2 cellular contexts compared by ENCODE assay signal in the genomic region with DNA sequence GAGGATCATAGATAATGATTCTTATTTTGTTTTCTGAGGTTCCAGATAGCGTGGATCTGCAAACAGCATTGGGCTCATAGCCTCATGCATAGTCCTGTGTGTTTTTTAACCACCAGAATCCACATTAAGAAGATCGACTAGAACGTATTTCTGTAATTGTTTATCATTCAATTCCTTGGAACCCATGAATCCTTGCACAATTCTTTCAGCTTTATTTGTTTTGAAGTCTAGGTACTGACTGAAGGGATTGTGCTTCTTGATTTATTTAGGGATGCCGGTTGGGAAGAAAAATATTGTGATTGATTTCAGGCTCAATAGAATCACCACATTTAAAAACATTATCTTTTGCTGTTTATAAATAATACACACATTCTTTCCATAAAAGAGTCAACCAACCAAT.
TF ChIP-seq lines count a peak whose summit lies in the region.

No MANE protein-coding gene starts in this region.

TF ChIP-seq in GM23338, 12 proteins besides CTCF, POLR2A, EP300 and RAD21 (continues in another document):
- TF ChIP-seq, protein P1, sequence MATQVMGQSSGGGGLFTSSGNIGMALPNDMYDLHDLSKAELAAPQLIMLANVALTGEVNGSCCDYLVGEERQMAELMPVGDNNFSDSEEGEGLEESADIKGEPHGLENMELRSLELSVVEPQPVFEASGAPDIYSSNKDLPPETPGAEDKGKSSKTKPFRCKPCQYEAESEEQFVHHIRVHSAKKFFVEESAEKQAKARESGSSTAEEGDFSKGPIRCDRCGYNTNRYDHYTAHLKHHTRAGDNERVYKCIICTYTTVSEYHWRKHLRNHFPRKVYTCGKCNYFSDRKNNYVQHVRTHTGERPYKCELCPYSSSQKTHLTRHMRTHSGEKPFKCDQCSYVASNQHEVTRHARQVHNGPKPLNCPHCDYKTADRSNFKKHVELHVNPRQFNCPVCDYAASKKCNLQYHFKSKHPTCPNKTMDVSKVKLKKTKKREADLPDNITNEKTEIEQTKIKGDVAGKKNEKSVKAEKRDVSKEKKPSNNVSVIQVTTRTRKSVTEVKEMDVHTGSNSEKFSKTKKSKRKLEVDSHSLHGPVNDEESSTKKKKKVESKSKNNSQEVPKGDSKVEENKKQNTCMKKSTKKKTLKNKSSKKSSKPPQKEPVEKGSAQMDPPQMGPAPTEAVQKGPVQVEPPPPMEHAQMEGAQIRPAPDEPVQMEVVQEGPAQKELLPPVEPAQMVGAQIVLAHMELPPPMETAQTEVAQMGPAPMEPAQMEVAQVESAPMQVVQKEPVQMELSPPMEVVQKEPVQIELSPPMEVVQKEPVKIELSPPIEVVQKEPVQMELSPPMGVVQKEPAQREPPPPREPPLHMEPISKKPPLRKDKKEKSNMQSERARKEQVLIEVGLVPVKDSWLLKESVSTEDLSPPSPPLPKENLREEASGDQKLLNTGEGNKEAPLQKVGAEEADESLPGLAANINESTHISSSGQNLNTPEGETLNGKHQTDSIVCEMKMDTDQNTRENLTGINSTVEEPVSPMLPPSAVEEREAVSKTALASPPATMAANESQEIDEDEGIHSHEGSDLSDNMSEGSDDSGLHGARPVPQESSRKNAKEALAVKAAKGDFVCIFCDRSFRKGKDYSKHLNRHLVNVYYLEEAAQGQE (IDR thresholded peaks at IDR 0.05; ENCODE audit: unreplicated experiment) = no peak
- TF ChIP-seq EZH2phosphoT487 (IDR thresholded peaks at IDR 0.05; ENCODE audit: unreplicated experiment) (no peak), ZNF331 (CRISPR knock-in tag; IDR thresholded peaks at IDR 0.05; ENCODE audit: low read depth) (no peak), ZNF114 (CRISPR knock-in tag; IDR thresholded peaks at IDR 0.05) (no peak), STAT1 (IDR thresholded peaks at IDR 0.05; ENCODE audit: unreplicated experiment) (no peak), EZH2 (IDR thresholded peaks at IDR 0.05; ENCODE audit: low read depth, unreplicated experiment) (no peak), JUNB (IDR thresholded peaks at IDR 0.05; ENCODE audit: unreplicated experiment) (no peak), CREB1 (CRISPR knock-in tag; IDR thresholded peaks at IDR 0.05; ENCODE audit: low read depth) (no peak), NANOG (IDR thresholded peaks at IDR 0.05; ENCODE audit: borderline replicate concordance) (no peak)
- TF ChIP-seq, protein P2, sequence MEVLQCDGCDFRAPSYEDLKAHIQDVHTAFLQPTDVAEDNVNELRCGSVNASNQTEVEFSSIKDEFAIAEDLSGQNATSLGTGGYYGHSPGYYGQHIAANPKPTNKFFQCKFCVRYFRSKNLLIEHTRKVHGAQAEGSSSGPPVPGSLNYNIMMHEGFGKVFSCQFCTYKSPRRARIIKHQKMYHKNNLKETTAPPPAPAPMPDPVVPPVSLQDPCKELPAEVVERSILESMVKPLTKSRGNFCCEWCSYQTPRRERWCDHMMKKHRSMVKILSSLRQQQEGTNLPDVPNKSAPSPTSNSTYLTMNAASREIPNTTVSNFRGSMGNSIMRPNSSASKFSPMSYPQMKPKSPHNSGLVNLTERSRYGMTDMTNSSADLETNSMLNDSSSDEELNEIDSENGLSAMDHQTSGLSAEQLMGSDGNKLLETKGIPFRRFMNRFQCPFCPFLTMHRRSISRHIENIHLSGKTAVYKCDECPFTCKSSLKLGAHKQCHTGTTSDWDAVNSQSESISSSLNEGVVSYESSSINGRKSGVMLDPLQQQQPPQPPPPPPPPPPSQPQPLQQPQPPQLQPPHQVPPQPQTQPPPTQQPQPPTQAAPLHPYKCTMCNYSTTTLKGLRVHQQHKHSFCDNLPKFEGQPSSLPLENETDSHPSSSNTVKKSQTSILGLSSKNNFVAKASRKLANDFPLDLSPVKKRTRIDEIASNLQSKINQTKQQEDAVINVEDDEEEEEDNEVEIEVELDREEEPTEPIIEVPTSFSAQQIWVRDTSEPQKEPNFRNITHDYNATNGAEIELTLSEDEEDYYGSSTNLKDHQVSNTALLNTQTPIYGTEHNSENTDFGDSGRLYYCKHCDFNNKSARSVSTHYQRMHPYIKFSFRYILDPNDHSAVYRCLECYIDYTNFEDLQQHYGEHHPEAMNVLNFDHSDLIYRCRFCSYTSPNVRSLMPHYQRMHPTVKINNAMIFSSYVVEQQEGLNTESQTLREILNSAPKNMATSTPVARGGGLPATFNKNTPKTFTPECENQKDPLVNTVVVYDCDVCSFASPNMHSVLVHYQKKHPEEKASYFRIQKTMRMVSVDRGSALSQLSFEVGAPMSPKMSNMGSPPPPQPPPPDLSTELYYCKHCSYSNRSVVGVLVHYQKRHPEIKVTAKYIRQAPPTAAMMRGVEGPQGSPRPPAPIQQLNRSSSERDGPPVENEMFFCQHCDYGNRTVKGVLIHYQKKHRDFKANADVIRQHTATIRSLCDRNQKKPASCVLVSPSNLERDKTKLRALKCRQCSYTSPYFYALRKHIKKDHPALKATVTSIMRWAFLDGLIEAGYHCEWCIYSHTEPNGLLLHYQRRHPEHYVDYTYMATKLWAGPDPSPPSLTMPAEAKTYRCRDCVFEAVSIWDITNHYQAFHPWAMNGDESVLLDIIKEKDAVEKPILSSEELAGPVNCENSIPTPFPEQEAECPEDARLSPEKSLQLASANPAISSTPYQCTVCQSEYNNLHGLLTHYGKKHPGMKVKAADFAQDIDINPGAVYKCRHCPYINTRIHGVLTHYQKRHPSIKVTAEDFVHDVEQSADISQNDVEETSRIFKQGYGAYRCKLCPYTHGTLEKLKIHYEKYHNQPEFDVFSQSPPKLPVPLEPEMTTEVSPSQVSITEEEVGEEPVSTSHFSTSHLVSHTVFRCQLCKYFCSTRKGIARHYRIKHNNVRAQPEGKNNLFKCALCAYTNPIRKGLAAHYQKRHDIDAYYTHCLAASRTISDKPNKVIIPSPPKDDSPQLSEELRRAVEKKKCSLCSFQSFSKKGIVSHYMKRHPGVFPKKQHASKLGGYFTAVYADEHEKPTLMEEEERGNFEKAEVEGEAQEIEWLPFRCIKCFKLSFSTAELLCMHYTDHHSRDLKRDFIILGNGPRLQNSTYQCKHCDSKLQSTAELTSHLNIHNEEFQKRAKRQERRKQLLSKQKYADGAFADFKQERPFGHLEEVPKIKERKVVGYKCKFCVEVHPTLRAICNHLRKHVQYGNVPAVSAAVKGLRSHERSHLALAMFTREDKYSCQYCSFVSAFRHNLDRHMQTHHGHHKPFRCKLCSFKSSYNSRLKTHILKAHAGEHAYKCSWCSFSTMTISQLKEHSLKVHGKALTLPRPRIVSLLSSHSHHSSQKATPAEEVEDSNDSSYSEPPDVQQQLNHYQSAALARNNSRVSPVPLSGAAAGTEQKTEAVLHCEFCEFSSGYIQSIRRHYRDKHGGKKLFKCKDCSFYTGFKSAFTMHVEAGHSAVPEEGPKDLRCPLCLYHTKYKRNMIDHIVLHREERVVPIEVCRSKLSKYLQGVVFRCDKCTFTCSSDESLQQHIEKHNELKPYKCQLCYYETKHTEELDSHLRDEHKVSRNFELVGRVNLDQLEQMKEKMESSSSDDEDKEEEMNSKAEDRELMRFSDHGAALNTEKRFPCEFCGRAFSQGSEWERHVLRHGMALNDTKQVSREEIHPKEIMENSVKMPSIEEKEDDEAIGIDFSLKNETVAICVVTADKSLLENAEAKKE (CRISPR knock-in tag; IDR thresholded peaks at IDR 0.05) = no peak

TF ChIP-seq in WTC11, 78 proteins besides CTCF, POLR2A, EP300 and RAD21 (continued from another document):
- TF ChIP-seq, protein P3, sequence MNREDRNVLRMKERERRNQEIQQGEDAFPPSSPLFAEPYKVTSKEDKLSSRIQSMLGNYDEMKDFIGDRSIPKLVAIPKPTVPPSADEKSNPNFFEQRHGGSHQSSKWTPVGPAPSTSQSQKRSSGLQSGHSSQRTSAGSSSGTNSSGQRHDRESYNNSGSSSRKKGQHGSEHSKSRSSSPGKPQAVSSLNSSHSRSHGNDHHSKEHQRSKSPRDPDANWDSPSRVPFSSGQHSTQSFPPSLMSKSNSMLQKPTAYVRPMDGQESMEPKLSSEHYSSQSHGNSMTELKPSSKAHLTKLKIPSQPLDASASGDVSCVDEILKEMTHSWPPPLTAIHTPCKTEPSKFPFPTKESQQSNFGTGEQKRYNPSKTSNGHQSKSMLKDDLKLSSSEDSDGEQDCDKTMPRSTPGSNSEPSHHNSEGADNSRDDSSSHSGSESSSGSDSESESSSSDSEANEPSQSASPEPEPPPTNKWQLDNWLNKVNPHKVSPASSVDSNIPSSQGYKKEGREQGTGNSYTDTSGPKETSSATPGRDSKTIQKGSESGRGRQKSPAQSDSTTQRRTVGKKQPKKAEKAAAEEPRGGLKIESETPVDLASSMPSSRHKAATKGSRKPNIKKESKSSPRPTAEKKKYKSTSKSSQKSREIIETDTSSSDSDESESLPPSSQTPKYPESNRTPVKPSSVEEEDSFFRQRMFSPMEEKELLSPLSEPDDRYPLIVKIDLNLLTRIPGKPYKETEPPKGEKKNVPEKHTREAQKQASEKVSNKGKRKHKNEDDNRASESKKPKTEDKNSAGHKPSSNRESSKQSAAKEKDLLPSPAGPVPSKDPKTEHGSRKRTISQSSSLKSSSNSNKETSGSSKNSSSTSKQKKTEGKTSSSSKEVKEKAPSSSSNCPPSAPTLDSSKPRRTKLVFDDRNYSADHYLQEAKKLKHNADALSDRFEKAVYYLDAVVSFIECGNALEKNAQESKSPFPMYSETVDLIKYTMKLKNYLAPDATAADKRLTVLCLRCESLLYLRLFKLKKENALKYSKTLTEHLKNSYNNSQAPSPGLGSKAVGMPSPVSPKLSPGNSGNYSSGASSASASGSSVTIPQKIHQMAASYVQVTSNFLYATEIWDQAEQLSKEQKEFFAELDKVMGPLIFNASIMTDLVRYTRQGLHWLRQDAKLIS (CRISPR knock-in tag; IDR thresholded peaks at IDR 0.05; ENCODE audit: borderline replicate concordance) = no peak
- TF ChIP-seq, protein P4, sequence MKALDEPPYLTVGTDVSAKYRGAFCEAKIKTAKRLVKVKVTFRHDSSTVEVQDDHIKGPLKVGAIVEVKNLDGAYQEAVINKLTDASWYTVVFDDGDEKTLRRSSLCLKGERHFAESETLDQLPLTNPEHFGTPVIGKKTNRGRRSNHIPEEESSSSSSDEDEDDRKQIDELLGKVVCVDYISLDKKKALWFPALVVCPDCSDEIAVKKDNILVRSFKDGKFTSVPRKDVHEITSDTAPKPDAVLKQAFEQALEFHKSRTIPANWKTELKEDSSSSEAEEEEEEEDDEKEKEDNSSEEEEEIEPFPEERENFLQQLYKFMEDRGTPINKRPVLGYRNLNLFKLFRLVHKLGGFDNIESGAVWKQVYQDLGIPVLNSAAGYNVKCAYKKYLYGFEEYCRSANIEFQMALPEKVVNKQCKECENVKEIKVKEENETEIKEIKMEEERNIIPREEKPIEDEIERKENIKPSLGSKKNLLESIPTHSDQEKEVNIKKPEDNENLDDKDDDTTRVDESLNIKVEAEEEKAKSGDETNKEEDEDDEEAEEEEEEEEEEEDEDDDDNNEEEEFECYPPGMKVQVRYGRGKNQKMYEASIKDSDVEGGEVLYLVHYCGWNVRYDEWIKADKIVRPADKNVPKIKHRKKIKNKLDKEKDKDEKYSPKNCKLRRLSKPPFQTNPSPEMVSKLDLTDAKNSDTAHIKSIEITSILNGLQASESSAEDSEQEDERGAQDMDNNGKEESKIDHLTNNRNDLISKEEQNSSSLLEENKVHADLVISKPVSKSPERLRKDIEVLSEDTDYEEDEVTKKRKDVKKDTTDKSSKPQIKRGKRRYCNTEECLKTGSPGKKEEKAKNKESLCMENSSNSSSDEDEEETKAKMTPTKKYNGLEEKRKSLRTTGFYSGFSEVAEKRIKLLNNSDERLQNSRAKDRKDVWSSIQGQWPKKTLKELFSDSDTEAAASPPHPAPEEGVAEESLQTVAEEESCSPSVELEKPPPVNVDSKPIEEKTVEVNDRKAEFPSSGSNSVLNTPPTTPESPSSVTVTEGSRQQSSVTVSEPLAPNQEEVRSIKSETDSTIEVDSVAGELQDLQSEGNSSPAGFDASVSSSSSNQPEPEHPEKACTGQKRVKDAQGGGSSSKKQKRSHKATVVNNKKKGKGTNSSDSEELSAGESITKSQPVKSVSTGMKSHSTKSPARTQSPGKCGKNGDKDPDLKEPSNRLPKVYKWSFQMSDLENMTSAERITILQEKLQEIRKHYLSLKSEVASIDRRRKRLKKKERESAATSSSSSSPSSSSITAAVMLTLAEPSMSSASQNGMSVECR (CRISPR knock-in tag; IDR thresholded peaks at IDR 0.05; ENCODE audit: borderline replicate concordance) = no peak
- TF ChIP-seq ATF1 (CRISPR knock-in tag; IDR thresholded peaks at IDR 0.05) (no peak), FOXP1 (CRISPR knock-in tag; IDR thresholded peaks at IDR 0.05; ENCODE audit: borderline replicate concordance) (no peak), ZNF121 (CRISPR knock-in tag; IDR thresholded peaks at IDR 0.05) (no peak), FOXK1 (CRISPR knock-in tag; IDR thresholded peaks at IDR 0.05) (no peak), OVOL2 (CRISPR knock-in tag; IDR thresholded peaks at IDR 0.05; ENCODE audit: borderline replicate concordance) (no peak)
- TF ChIP-seq, protein P5, sequence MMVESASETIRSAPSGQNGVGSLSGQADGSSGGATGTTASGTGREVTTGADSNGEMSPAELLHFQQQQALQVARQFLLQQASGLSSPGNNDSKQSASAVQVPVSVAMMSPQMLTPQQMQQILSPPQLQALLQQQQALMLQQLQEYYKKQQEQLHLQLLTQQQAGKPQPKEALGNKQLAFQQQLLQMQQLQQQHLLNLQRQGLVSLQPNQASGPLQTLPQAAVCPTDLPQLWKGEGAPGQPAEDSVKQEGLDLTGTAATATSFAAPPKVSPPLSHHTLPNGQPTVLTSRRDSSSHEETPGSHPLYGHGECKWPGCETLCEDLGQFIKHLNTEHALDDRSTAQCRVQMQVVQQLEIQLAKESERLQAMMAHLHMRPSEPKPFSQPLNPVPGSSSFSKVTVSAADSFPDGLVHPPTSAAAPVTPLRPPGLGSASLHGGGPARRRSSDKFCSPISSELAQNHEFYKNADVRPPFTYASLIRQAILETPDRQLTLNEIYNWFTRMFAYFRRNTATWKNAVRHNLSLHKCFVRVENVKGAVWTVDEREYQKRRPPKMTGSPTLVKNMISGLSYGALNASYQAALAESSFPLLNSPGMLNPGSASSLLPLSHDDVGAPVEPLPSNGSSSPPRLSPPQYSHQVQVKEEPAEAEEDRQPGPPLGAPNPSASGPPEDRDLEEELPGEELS (CRISPR knock-in tag; IDR thresholded peaks at IDR 0.05) = no peak
- TF ChIP-seq, protein P6, sequence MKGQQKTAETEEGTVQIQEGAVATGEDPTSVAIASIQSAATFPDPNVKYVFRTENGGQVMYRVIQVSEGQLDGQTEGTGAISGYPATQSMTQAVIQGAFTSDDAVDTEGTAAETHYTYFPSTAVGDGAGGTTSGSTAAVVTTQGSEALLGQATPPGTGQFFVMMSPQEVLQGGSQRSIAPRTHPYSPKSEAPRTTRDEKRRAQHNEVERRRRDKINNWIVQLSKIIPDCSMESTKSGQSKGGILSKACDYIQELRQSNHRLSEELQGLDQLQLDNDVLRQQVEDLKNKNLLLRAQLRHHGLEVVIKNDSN (CRISPR knock-in tag; IDR thresholded peaks at IDR 0.05) = no peak
- TF ChIP-seq, protein P7, sequence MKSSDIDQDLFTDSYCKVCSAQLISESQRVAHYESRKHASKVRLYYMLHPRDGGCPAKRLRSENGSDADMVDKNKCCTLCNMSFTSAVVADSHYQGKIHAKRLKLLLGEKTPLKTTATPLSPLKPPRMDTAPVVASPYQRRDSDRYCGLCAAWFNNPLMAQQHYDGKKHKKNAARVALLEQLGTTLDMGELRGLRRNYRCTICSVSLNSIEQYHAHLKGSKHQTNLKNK (CRISPR knock-in tag; IDR thresholded peaks at IDR 0.05) = no peak
